ENCODE assay signal across 8 cellular contexts in the genomic region with DNA sequence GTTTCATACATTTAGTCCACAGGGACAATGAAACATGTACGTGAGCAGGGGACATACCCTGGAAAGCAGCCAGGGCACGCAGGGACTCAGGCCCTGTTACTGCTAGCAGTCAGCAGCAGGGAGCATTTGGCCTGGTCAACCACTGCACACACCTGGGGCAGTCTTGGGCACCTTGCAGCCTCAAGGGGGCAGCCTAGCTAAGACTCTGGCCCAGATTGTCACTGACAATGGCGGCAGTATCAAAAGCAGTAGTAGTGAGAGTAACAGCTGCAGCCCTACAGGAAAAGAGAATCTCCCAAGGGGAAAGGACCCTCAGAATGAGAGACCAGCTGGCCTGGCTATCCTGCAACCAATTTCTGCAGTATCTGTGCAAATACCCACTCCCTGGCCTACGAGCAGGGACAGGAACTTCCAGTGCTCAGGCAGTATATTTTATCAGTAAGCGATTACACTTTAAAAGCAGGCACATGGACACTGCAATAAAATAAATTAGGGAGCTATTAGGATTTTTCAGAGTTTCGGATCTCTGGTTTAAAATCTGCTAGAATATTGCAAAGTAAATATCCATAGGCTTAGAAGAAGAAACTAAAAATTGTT.
DNase-seq lines count a peak whose midpoint lies in the region; ATAC-seq and TF ChIP-seq lines count a peak whose summit lies in the region.

No MANE protein-coding gene starts in this region.

- peaks cover 3% of the 10 kb centered on the region for H3K4me1 ChIP-seq in lower lobe of right lung

- H3K4me3 ChIP-seq in choroid plexus epithelial cell (ENCODE audit: low read depth, low read length), result no peak overlapping the region
- no peak overlapping the region for H3K4me3 ChIP-seq in lower lobe of right lung

- TF ChIP-seq CTCF in choroid plexus epithelial cell (conservative IDR thresholded peaks at IDR 0.05; ENCODE audit: low read depth, low read length), result peak; percentile 79
- peak; percentile 60 for TF ChIP-seq CTCF in lower lobe of right lung (IDR thresholded peaks at IDR 0.05)

- intact Hi-C loops in lower lobe of right lung (cut with DNase I), result no loop called here

- ATAC-seq in HG02885 (IDR thresholded peaks at IDR 0.05; ENCODE audit: poor library complexity, unreplicated experiment), result peak; percentile 98
- peak; percentile 76 to 87 for ATAC-seq in lower lobe of right lung

- DNase-seq in SKM-1 treated with dmso at 0.1 percent for 144 hours (lab: John Stamatoyannopoulos, UW; ENCODE audit: unreplicated experiment) (peak; percentile 49), SKM-1 (lab: John Stamatoyannopoulos, UW; ENCODE audit: unreplicated experiment) (no peak), NCI-H1930 (lab: John Stamatoyannopoulos, UW) (peak; percentile 56 to 57), choroid plexus epithelial cell (ENCODE audit: low read depth) (peak; percentile 58), lower lobe of right lung (peak; percentile 51)
- DNase-seq in activated CD4-positive, alpha-beta T cell treated with anti-CD3 and anti-CD28 coated beads for 1 hour, result peak; percentile 30
- peak; percentile 32 to 33 for DNase-seq in stimulated activated CD8-positive, alpha-beta memory T cell treated with anti-CD3 and anti-CD28 coated beads, Interleukin-15, amount 100 ng/mL, for 48 hours (ENCODE audit: low read depth in 2 of 2)

- H3K27me3 ChIP-seq in lower lobe of right lung (ENCODE audit: low read depth), result no peaks in the 10 kb centered on the region

- no peaks in the 10 kb centered on the region for H3K36me3 ChIP-seq in lower lobe of right lung

- no peaks in the 10 kb centered on the region for H3K9me3 ChIP-seq in lower lobe of right lung

- no peak overlapping the region for H3K27ac ChIP-seq in lower lobe of right lung
